1 cellular context compared by ENCODE assay signal in genomic region chr16:4850211-4850610, GRCh38.
TF ChIP-seq lines count a peak whose summit lies in the region.

No MANE protein-coding gene starts in this region.

TF ChIP-seq in GM12878, 131 proteins besides CTCF, POLR2A, EP300 and RAD21:
- TF ChIP-seq ZBTB33 (IDR thresholded peaks at IDR 0.05): no peak
- TF ChIP-seq PKNOX1 (IDR thresholded peaks at IDR 0.05): no peak
- no peak for TF ChIP-seq SUPT20H (IDR thresholded peaks at IDR 0.05; ENCODE audit: borderline replicate concordance, control insufficient read depth, low read depth, low read length)
- no peak for TF ChIP-seq ATF7 (IDR thresholded peaks at IDR 0.05; ENCODE audit: low read depth)
- TF ChIP-seq HSF1 (IDR thresholded peaks at IDR 0.05; ENCODE audit: low read depth, low read length): no peak
